8 cellular contexts compared by ENCODE assay signal in genomic region chr15:52678468-52679231, GRCh38. TPM values are rescaled to one million over a fixed set of nuclear protein-coding genes. Genes with fewer than 3 reads are reported as not detected.
DNase-seq lines count a peak whose midpoint lies in the region; ATAC-seq, FAIRE-seq and TF ChIP-seq lines count a peak whose summit lies in the region.

No MANE protein-coding gene starts in this region.

- H3K27ac ChIP-seq in foreskin keratinocyte, result peak overlapping the region; percentile 56
- peak overlapping the region; percentile 99 for H3K27ac ChIP-seq in suprapubic skin

- FAIRE-seq in RCC 7860 (lab: Jason Lieb, UNC), result no peak

- no peak for TF ChIP-seq CTCF in foreskin keratinocyte (conservative IDR thresholded peaks at IDR 0.05)
- no peak for TF ChIP-seq CTCF in suprapubic skin (IDR thresholded peaks at IDR 0.05)

- peak overlapping the region; percentile 96 for H2AFZ ChIP-seq in neuron (ENCODE audit: low read depth, low read length)

- peak; percentile 9 for ATAC-seq in GM19043 (IDR thresholded peaks at IDR 0.05; ENCODE audit: low read depth, unreplicated experiment)
- peak; percentile 21 for ATAC-seq in HG03439 (IDR thresholded peaks at IDR 0.05; ENCODE audit: unreplicated experiment)
- peak; percentile 66 for ATAC-seq in foreskin keratinocyte

- no peak for TF ChIP-seq EP300 in suprapubic skin (IDR thresholded peaks at IDR 0.05)

- H3K4me1 ChIP-seq in foreskin keratinocyte (peaks cover 9% of the 10 kb centered on the region), neuron (ENCODE audit: insufficient read depth, low read length) (peaks cover 19% of the 10 kb centered on the region), suprapubic skin (peaks cover 40% of the 10 kb centered on the region)

- under 1% methylated on average over 55 of the region's 70 CpGs for WGBS in suprapubic skin

- H3K4me3 ChIP-seq in neuron (ENCODE audit: low read length) (peak overlapping the region; percentile 73), suprapubic skin (peak overlapping the region; percentile 94)

- H3K27me3 ChIP-seq in foreskin keratinocyte (no peaks in the 10 kb centered on the region), neuron (ENCODE audit: insufficient read depth, low read length) (peaks cover 9% of the 10 kb centered on the region), suprapubic skin (no peaks in the 10 kb centered on the region)

- peak in 1 of 2 donors; percentile 18 for TF ChIP-seq POLR2A in suprapubic skin (IDR thresholded peaks at IDR 0.05)

- H3K36me3 ChIP-seq in neuron (ENCODE audit: insufficient read depth, low read length) (peaks cover 3% of the 10 kb centered on the region), suprapubic skin (peaks cover 4% of the 10 kb centered on the region)

- H3K9me3 ChIP-seq in neuron (ENCODE audit: low read length) (no peaks in the 10 kb centered on the region), suprapubic skin (no peaks in the 10 kb centered on the region)

- DNase-seq in Ammon's horn (ENCODE audit: low spot score), result peak; percentile 64
- DNase-seq in RCC 7860 (ENCODE audit: low spot score), result peak; percentile 21
- DNase-seq in activated gamma-delta T cell (lab: John Stamatoyannopoulos, UW), result peak; percentile 61
- peak; percentile 30 to 59 for DNase-seq in foreskin keratinocyte
- DNase-seq in suprapubic skin (ENCODE audit: low spot score in 2 of 2), result peak; percentile 85 to 87

RNA-seq across cellular contexts. Expression of gene ATOSA, which starts 0.5 kb away (rescaled TPM):
- total RNA-seq in foreskin keratinocyte, result 5.3 and 6.8 TPM in 2 replicates
- polyA plus RNA-seq in foreskin keratinocyte, result 3.3 and 3.4 TPM in 2 replicates
- 100 to 1,000 TPM in 1 of 4 donors, 10 to 100 TPM in 3; 25.7 to 132 (median 57.9) TPM for total RNA-seq in suprapubic skin

Comparison
In these comparisons a context has a peak if more than half of its experiments do, and no peak if none do; other contexts are left out.
1. Peak in every context shown above with its lines: DNase-seq, ATAC-seq, H3K4me3 ChIP-seq and H3K27ac ChIP-seq.
2. DNase-seq: peak in every context shown above with its lines; median percentile 86 in suprapubic skin; 64 in Ammon's horn; 61 in activated gamma-delta T cell; 44 in foreskin keratinocyte; 21 in RCC 7860.
3. ATAC-seq: peak in every context shown above with its lines; median percentile 66 in foreskin keratinocyte; 21 in HG03439; 9 in GM19043.